In the genomic region with DNA sequence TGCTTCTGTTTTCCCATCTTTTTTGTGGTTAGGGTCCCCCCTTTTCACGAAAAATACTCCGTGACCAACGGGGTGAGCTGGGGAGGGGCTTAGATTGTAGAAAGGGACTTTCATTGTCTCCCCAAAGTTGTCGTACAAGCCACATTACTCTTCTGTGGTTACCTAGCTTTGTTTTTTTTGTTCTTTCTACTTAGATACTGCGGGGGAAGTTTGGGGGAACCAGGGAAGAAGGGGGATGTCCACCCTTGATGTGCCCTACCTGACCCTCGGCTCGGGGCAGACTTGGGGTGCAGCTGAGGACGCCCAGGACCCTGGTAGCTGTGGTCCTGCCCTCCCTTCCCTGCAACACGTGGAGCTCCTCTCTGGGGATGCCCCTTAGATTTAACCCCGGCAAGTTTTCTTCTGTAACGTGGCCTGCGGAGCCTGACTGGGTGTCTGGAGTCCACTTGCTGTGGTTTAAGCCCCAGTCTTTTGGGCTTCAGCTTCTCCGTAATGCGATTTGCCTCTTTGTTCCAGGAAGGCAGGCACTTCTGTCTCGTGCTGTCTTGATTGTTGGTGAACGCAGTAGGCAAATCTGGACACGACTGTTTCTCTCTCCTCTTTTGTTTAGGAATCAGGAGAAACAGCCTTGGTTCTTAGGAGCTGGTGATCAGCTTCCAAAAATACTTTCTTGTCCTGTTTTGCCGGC, we compare ENCODE assay signal across 8 cellular contexts. TPM values are rescaled to one million over a fixed set of nuclear protein-coding genes. Genes with fewer than 3 reads are reported as not detected.
DNase-seq lines count a peak whose midpoint lies in the region; ATAC-seq and TF ChIP-seq lines count a peak whose summit lies in the region.

No MANE protein-coding gene starts in this region.

- intact Hi-C loops in dorsolateral prefrontal cortex (cut with DNase I) = no loop called here
- intact Hi-C loops in lower lobe of right lung (cut with DNase I) = no loop called here

- H4K20me1 ChIP-seq in MM.1S (ENCODE audit: insufficient read depth, low read length) = no peaks in the 10 kb centered on the region

- peak overlapping the region; percentile 91 for H3K4me3 Mint-ChIP-seq in stimulated activated effector memory CD8-positive, alpha-beta T cell treated with anti-CD3 and anti-CD28 coated beads, Interleukin-12 subunit alpha, Interleukin-12 subunit beta, amount 100 ng/mL, for 72 hours

- peak; percentile 55 for DNase-seq in G401 (ENCODE audit: low spot score)
- DNase-seq in MM.1S = peak; percentile 44
- DNase-seq in activated CD4-positive, alpha-beta T cell treated with anti-CD3 and anti-CD28 coated beads for 4 hours = peak; percentile 29 to 43
- DNase-seq in dorsolateral prefrontal cortex = peak in 2 of 10 donors; percentile 10 to 14
- no peak for DNase-seq in lower lobe of right lung
- peak; percentile 31 to 71 for DNase-seq in stimulated activated effector memory CD8-positive, alpha-beta T cell treated with anti-CD3 and anti-CD28 coated beads, Interleukin-12 subunit alpha, Interleukin-12 subunit beta, amount 100 ng/mL, for 72 hours (ENCODE audit: low spot score in 2 of 2)

- H3K27ac Mint-ChIP-seq in stimulated activated effector memory CD8-positive, alpha-beta T cell treated with anti-CD3 and anti-CD28 coated beads, Interleukin-12 subunit alpha, Interleukin-12 subunit beta, amount 100 ng/mL, for 72 hours = peak overlapping the region; percentile 97

- H3K27me3 ChIP-seq in MM.1S (replicated peaks; ENCODE audit: insufficient read depth, low read length) (no peaks in the 10 kb centered on the region), dorsolateral prefrontal cortex (no peaks in the 10 kb centered on the region), lower lobe of right lung (ENCODE audit: low read depth) (no peaks in the 10 kb centered on the region)

- peaks cover 7% of the 10 kb centered on the region; the same call in 1 of the 2 replicates for H3K4me1 ChIP-seq in MM.1S (ENCODE audit: low read length)
- peaks cover 48% of the 10 kb centered on the region for H3K4me1 ChIP-seq in lower lobe of right lung

- H3K9me2 ChIP-seq in MM.1S (replicated peaks; ENCODE audit: insufficient read depth, low read length) = no peaks in the 10 kb centered on the region

- TF ChIP-seq CTCF in MM.1S (IDR thresholded peaks at IDR 0.05; ENCODE audit: low read length) (no peak), dorsolateral prefrontal cortex (IDR thresholded peaks at IDR 0.05 in 54 of 56, conservative IDR thresholded peaks at IDR 0.05 in 2 of 56; ENCODE audit: low read depth in 1 of 56, partially characterized antibody in 56 of 56) (no peak), lower lobe of right lung (IDR thresholded peaks at IDR 0.05) (no peak)

- no peaks in the 10 kb centered on the region for H3K36me3 ChIP-seq in MM.1S (replicated peaks; ENCODE audit: insufficient read depth, low read length)
- H3K36me3 ChIP-seq in lower lobe of right lung = no peaks in the 10 kb centered on the region

- no peaks in the 10 kb centered on the region for H3K9me3 Mint-ChIP-seq in stimulated activated effector memory CD8-positive, alpha-beta T cell treated with anti-CD3 and anti-CD28 coated beads, Interleukin-12 subunit alpha, Interleukin-12 subunit beta, amount 100 ng/mL, for 72 hours

- H3F3A ChIP-seq in MM.1S (ENCODE audit: insufficient read depth, low read length) = peaks cover 2% of the 10 kb centered on the region; the same call in 1 of the 2 replicates

- H3K4me3 ChIP-seq in MM.1S (ENCODE audit: low read length) (peak overlapping the region; percentile 80), dorsolateral prefrontal cortex (peak overlapping the region; percentile 45 to 85 (median 70)), lower lobe of right lung (peak overlapping the region; percentile 81)

- H2AFZ ChIP-seq in MM.1S (ENCODE audit: low read length) = peak overlapping the region; percentile 66

- ATAC-seq in lower lobe of right lung (peak; percentile 29 to 46), GM21619 (IDR thresholded peaks at IDR 0.05; ENCODE audit: unreplicated experiment) (no peak), HG02588 (IDR thresholded peaks at IDR 0.05; ENCODE audit: unreplicated experiment) (no peak)
- peak; percentile 66 for ATAC-seq in stimulated activated effector memory CD8-positive, alpha-beta T cell treated with anti-CD3 and anti-CD28 coated beads, Interleukin-12 subunit alpha, Interleukin-12 subunit beta, amount 100 ng/mL, for 72 hours

- H3K9me3 ChIP-seq in MM.1S (replicated peaks; ENCODE audit: insufficient read depth, low read length) = no peaks in the 10 kb centered on the region
- no peaks in the 10 kb centered on the region for H3K9me3 ChIP-seq in lower lobe of right lung

- H3K4me1 Mint-ChIP-seq in stimulated activated effector memory CD8-positive, alpha-beta T cell treated with anti-CD3 and anti-CD28 coated beads, Interleukin-12 subunit alpha, Interleukin-12 subunit beta, amount 100 ng/mL, for 72 hours = peaks cover 64% of the 10 kb centered on the region

- peaks cover 38% of the 10 kb centered on the region for H3K36me3 Mint-ChIP-seq in stimulated activated effector memory CD8-positive, alpha-beta T cell treated with anti-CD3 and anti-CD28 coated beads, Interleukin-12 subunit alpha, Interleukin-12 subunit beta, amount 100 ng/mL, for 72 hours

- peak overlapping the region; percentile 66 for H3K4me2 ChIP-seq in MM.1S (ENCODE audit: low read depth, low read length)

- H3K9ac ChIP-seq in MM.1S (ENCODE audit: low read length) = peak overlapping the region; percentile 78

- in situ Hi-C loops in G401 (cut with HindIII; ENCODE audit: low sequenced_read_pairs) = no loop called here

- peaks cover 56% of the 10 kb centered on the region for H3K79me2 ChIP-seq in MM.1S (ENCODE audit: low read length)

- peak overlapping the region; percentile 19; the same call in 1 of the 2 replicates for H3K27ac ChIP-seq in MM.1S (ENCODE audit: low read length)
- peak overlapping the region in 4 of 59 donors; percentile 11 to 76 (median 42) for H3K27ac ChIP-seq in dorsolateral prefrontal cortex
- peak overlapping the region; percentile 89 for H3K27ac ChIP-seq in lower lobe of right lung

RNA-seq across cellular contexts. Expression of a gene that starts 0.9 kb away (rescaled TPM):
- total RNA-seq in G401 (2014; rRNA removed; shearing (Covaris generic)) = 22.4 and 26.4 TPM in 2 replicates
- 10 to 100 TPM; 10.3 to 25.6 (median 15.5) TPM for total RNA-seq in dorsolateral prefrontal cortex
- total RNA-seq in lower lobe of right lung = 47.5 TPM

Comparison
In these comparisons a context has a peak if more than half of its experiments do, and no peak if none do; other contexts are left out.
1. ATAC-seq: peak in lower lobe of right lung (2 of 2) and stimulated activated effector memory CD8-positive, alpha-beta T cell treated with anti-CD3 and anti-CD28 coated beads, Interleukin-12 subunit alpha, Interleukin-12 subunit beta, amount 100 ng/mL, for 72 hours (single experiment); none in GM21619 (single experiment) and HG02588 (single experiment).
2. Peak in every context shown above with its lines, with median percentiles within 50 percentile points of each other: H3K4me3 ChIP-seq.